8 cellular contexts compared by ENCODE assay signal in genomic region chr19:40465025-40465780, GRCh38. TPM values are rescaled to one million over a fixed set of nuclear protein-coding genes. Genes with fewer than 3 reads are reported as not detected.
DNase-seq lines count a peak whose midpoint lies in the region; ATAC-seq, FAIRE-seq and TF ChIP-seq lines count a peak whose summit lies in the region.

BLVRB (minus strand) TSS chr19:40465745; CDS start chr19:40465688, 57 bp downstream.

- TSS peak; percentile 91 for BruUV-seq in GM12878 (replicated peaks; lab: Mats Ljungman, UMichigan)

- H3K27ac ChIP-seq in OCI-LY3 (ENCODE audit: low read length) (0 out of 2 replicates have a peak within 1 kb of the TSS, but pooled peaks have one; percentile 2), GM12878 (ENCODE audit: control insufficient read depth, insufficient read depth) (peak within 1 kb of the TSS; percentile 61), iPS-20b (ENCODE audit: low read length) (no peak within 1 kb of the TSS), small intestine (ENCODE audit: low read depth in 1 of 2, low read length in 1 of 2) (peak within 1 kb of the TSS; percentile 82 to 93)

- CTCF ChIA-PET in GM12878 (lab: Yijun Ruan, JAX): interaction anchor here (0.6 to 4.7 kb wide), 24 partner anchors 11 to 183 kb away, joined by 3 to 67 read pairs (median 5); partner anchors contain the start of genes PRX and SERTAD1

- H3K36me3 ChIP-seq in BE2C (no peaks in the 10 kb centered on the region), OCI-LY3 (replicated peaks; ENCODE audit: low read depth, low read length) (no peaks in the 10 kb centered on the region), GM12878 (ENCODE audit: control insufficient read depth in 2 of 2, insufficient read depth in 2 of 2, low read length in 1 of 2) (no peaks in the 10 kb centered on the region), iPS-20b (ENCODE audit: insufficient read depth, low read depth, low read length) (no peaks in the 10 kb centered on the region), small intestine (ENCODE audit: control insufficient read depth in 2 of 2, insufficient read depth in 2 of 2, low read length in 2 of 2) (no peaks in the 10 kb centered on the region)

- no peak for TF ChIP-seq RAD21 in GM12878 (IDR thresholded peaks at IDR 0.05; ENCODE audit: insufficient read depth, low read depth, low read length)

- H3K9ac ChIP-seq in OCI-LY3 (ENCODE audit: low read length) (peak within 1 kb of the TSS; percentile 78), GM12878 (ENCODE audit: control insufficient read depth, insufficient read depth, low read length) (peak within 1 kb of the TSS; percentile 81), iPS-20b (ENCODE audit: low read depth, low read length) (peak within 1 kb of the TSS; percentile 46; the same call in 1 of the 2 replicates)

- in situ Hi-C loops in GM12878 (cut with MboI): no loop called here

- DNase-seq in BE2C (no peak), GM12878 (ENCODE audit: low read depth, low spot score) (no peak), small intestine (peak; percentile 68), NCI-H1105 (lab: John Stamatoyannopoulos, UW) (no peak), OCI-M2 (lab: John Stamatoyannopoulos, UW; ENCODE audit: unreplicated experiment) (no peak)

- no peak for TF ChIP-seq CTCF in BE2C (IDR thresholded peaks at IDR 0.05; ENCODE audit: low read depth, low read length)
- TF ChIP-seq CTCF in OCI-LY3 (IDR thresholded peaks at IDR 0.05; ENCODE audit: low read depth, low read length): no peak
- no peak for TF ChIP-seq CTCF in GM12878 (IDR thresholded peaks at IDR 0.05 in 2 of 3, conservative IDR thresholded peaks at IDR 0.05 in 1 of 3; ENCODE audit: control insufficient read depth in 2 of 3, extremely low read depth in 1 of 3, insufficient read depth in 1 of 3, low read depth in 3 of 3, low read length in 3 of 3)

- H3K79me2 ChIP-seq in OCI-LY3 (ENCODE audit: low read length) (no peaks in the 10 kb centered on the region), GM12878 (ENCODE audit: control insufficient read depth, insufficient read depth, low read length) (no peaks in the 10 kb centered on the region)

- no peak for TF ChIP-seq EP300 in GM12878 (IDR thresholded peaks at IDR 0.05; ENCODE audit: borderline replicate concordance in 1 of 2, control insufficient read depth in 1 of 2, low read depth in 2 of 2, low read length in 2 of 2)

- H3K9me3 ChIP-seq in BE2C (no peaks in the 10 kb centered on the region), OCI-LY3 (ENCODE audit: insufficient read depth, low read length) (no peaks in the 10 kb centered on the region), GM12878 (replicated peaks; ENCODE audit: control insufficient read depth, insufficient read depth, low read length) (no peaks in the 10 kb centered on the region), iPS-20b (ENCODE audit: insufficient read depth, low read depth, low read length) (no peaks in the 10 kb centered on the region), small intestine (ENCODE audit: control insufficient read depth, low read depth) (no peaks in the 10 kb centered on the region)

- FAIRE-seq in GM12878 (lab: Jason Lieb, UNC): no peak
- no peak for FAIRE-seq in small intestine (lab: Jason Lieb, UNC)

- intact Hi-C loops in GM12878 (cut with micrococcal nuclease; ENCODE audit: unreplicated experiment): loop anchor here (2.0 kb wide), 1 partner anchor 134 kb away; no protein-coding TSS in a partner anchor

- TF ChIP-seq POLR2A in GM12878 (IDR thresholded peaks at IDR 0.05; ENCODE audit: low read depth, low read length): peak; percentile 87

- 4% methylated on average over 32 of the region's 32 CpGs for WGBS in GM12878 (ENCODE audit: insufficient coverage, insufficient replicate concordance, low lambda C conversion rate, missing lambda C conversion rate)
- 3 to 5% (median 4%) methylated on average over 22 to 32 of the region's 32 CpGs for WGBS in small intestine, 3 donors

- peak within 1 kb of the TSS; percentile 82 for H3K4me2 ChIP-seq in OCI-LY3 (ENCODE audit: low read length)
- H3K4me2 ChIP-seq in GM12878 (ENCODE audit: control insufficient read depth, insufficient read depth): peak within 1 kb of the TSS; percentile 82

- ATAC-seq in GM19467 (IDR thresholded peaks at IDR 0.05; ENCODE audit: unreplicated experiment) (peak; percentile 30), GM12878 (peak; percentile 51)

- H3K27me3 ChIP-seq in BE2C (peaks cover 16% of the 10 kb centered on the region), OCI-LY3 (ENCODE audit: low read depth, low read length) (no peaks in the 10 kb centered on the region), GM12878 (replicated peaks in 1 of 2; ENCODE audit: control insufficient read depth in 2 of 2, insufficient read depth in 2 of 2, low read length in 1 of 2) (peaks cover 0 to 2% of the 10 kb centered on the region in 2 experiments; a peak in 3 of 4 replicates), iPS-20b (ENCODE audit: insufficient read depth, low read length) (peaks cover 30% of the 10 kb centered on the region), small intestine (ENCODE audit: control insufficient read depth in 2 of 2, insufficient read depth in 2 of 2, low read length in 2 of 2) (no peaks in the 10 kb centered on the region)

- POLR2A ChIA-PET in GM12878 (lab: Charles Lee): interaction anchor here (0.5 to 1.9 kb wide), 12 partner anchors 8 to 512 kb away, joined by 3 to 15 read pairs (median 4); partner anchors contain the start of genes C19orf47, PLD3 and SERTAD1

- RAD21 ChIA-PET in GM12878 (lab: Charles Lee; ENCODE audit: unreplicated experiment): interaction anchor here (0.7 to 4.6 kb wide), 25 partner anchors 11 to 275 kb away, joined by 3 to 26 read pairs (median 4); partner anchors contain the start of genes C19orf47, PLD3 and SERTAD1

- H4K20me1 ChIP-seq in OCI-LY3 (ENCODE audit: insufficient read depth, low read length): no peaks in the 10 kb centered on the region
- H4K20me1 ChIP-seq in GM12878 (ENCODE audit: control insufficient read depth, insufficient read depth): no peaks in the 10 kb centered on the region

- H2AFZ ChIP-seq in OCI-LY3 (ENCODE audit: low read depth, low read length) (peak within 1 kb of the TSS; percentile 80), GM12878 (ENCODE audit: control insufficient read depth, low read depth, low read length) (peak within 1 kb of the TSS; percentile 95)

- H3K4me3 ChIP-seq in BE2C (ENCODE audit: low read depth, low read length): peak within 1 kb of the TSS; percentile 62
- H3K4me3 ChIP-seq in OCI-LY3 (ENCODE audit: low read length): peak within 1 kb of the TSS; percentile 87
- peak within 1 kb of the TSS; percentile 66 for H3K4me3 ChIP-seq in GM12878
- H3K4me3 ChIP-seq in iPS-20b (ENCODE audit: low read length): peak within 1 kb of the TSS; percentile 77
- peak within 1 kb of the TSS; percentile 57 to 65 for H3K4me3 ChIP-seq in small intestine (ENCODE audit: low read depth in 1 of 2, low read length in 2 of 2)

- H3K4me1 ChIP-seq in BE2C: peaks cover 12% of the 10 kb centered on the region
- H3K4me1 ChIP-seq in OCI-LY3 (ENCODE audit: low read length): peaks cover 33% of the 10 kb centered on the region
- H3K4me1 ChIP-seq in GM12878 (ENCODE audit: control insufficient read depth, insufficient read depth, low read length): peaks cover 31% of the 10 kb centered on the region
- H3K4me1 ChIP-seq in iPS-20b (ENCODE audit: insufficient read depth, low read length): 0 out of 2 replicates have a peak, but pooled peaks cover 2% of the 10 kb centered on the region
- H3K4me1 ChIP-seq in small intestine (ENCODE audit: control insufficient read depth in 2 of 2, insufficient read depth in 1 of 2, low read depth in 1 of 2, low read length in 1 of 2): peaks cover 0 to 3% of the 10 kb centered on the region in 2 donors

- SMC1A ChIA-PET in GM12878 (lab: Charles Lee; ENCODE audit: uncharacterized antibody, unreplicated experiment): interaction anchor here (0.7 to 3.4 kb wide), 16 partner anchors 12 to 170 kb away, joined by 3 to 18 read pairs (median 4); partner anchors contain the start of gene SERTAD3

RNA-seq across cellular contexts. Expression of gene BLVRB, which starts in this region (rescaled TPM):
- 3.4 TPM for polyA plus RNA-seq in BE2C (2012; ENCODE audit: insufficient read depth, insufficient read length, low read depth)
- 4.3 and 4.8 TPM in 2 replicates for total RNA-seq in GM12878 (2013; cell fraction: nucleolus; rRNA removed)
- total RNA-seq in GM12878 (2014; rRNA removed): 47.5 and 48.3 TPM in 2 replicates
- 21.2 and 21.7 TPM in 2 replicates for total RNA-seq in GM12878 (2014; rRNA removed; fragmentation: Illumina TruSeq; extraction: Trizol)
- total RNA-seq in GM12878 (2021): 30.0 and 31.6 TPM in 2 replicates
- polyA plus RNA-seq in GM12878 (2011; ENCODE audit: low read depth): 11.0 TPM
- 10.9 and 23.9 TPM in 2 replicates for polyA plus RNA-seq in GM12878 (2011; rRNA removed)
- 56.6 and 61.9 TPM in 2 replicates for polyA plus RNA-seq in GM12878 (2011; cell fraction: cytosol; rRNA removed)
- 23.4 and 36.2 TPM in 2 replicates for polyA plus RNA-seq in GM12878 (2011; cell fraction: nucleus; rRNA removed)
- polyA plus RNA-seq in GM12878 (2012): 30.3 and 49.5 TPM in 2 replicates
- 2.5 and 11.3 TPM in 2 replicates for polyA plus RNA-seq in GM12878 (2014; fragmentation: Illumina TruSeq; extraction: Trizol)
- polyA plus RNA-seq in GM12878 (2014; fragmentation: Nextera tagmentation; extraction: Ambion mirVana): 10 to 100 TPM in 1 of 2 experiments, 1 to 10 TPM in 1; 6.3 to 16.3 TPM
- 53.3 and 58.1 TPM in 2 replicates for polyA plus RNA-seq in GM12878 (2014; rRNA removed)
- polyA plus RNA-seq in GM12878 (2016; fragmentation: Nextera tagmentation; extraction: Ambion mirVana): 10 to 100 TPM; 38.9 to 42.7 TPM
- polyA minus RNA-seq in GM12878 (2011; rRNA and poly(A)+ RNA removed): 14.0 and 17.2 TPM in 2 replicates
- polyA minus RNA-seq in GM12878 (2011; cell fraction: cytosol; rRNA and poly(A)+ RNA removed): 44.1 and 48.3 TPM in 2 replicates
- 5.6 and 10.3 TPM in 2 replicates for polyA minus RNA-seq in GM12878 (2011; cell fraction: nucleus; rRNA and poly(A)+ RNA removed)
- 100 to 1,000 TPM; 197 to 206 (median 205) TPM for polyA plus RNA-seq in small intestine
